15 cellular contexts compared by ENCODE assay signal in the genomic region with DNA sequence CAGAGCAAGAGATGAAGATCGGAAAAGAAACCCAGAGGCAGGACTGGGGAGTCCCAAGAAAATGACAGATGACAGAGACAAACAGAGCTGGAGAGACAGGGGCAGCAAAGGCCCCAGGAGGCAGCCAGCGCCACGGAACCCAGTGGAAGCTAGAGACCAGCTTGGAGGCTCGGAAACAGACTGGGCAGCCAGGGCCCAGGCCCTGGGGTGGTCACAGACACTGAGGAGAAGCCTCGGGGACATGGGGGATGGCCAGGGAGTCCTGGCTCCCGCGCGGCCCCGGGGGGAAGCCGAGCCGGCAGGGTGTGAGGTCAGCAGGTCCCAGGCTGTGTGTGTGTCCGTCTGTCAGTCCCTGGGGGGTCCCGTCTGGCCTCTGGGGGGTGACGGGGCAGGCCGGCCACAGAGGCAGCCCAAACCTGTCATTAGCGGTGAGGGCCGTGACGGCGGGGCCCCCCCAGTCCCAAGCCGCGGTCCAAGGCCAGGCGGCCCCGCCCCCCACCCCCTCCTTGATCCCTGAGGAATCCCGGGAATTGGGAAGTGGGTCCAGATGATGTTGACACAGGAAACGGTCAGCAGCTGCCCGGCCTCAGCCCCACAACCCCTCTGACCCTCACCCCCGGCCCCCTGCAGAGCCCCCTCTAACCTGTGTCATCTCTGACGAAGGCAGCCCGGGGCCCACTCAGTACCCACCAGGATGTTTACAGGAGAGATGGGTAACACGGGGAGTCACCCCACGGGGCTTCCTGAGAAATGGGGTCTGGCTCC. TPM values are rescaled to one million over a fixed set of nuclear protein-coding genes. Genes with fewer than 3 reads are reported as not detected.
DNase-seq lines count a peak whose midpoint lies in the region; ATAC-seq and TF ChIP-seq lines count a peak whose summit lies in the region.
"Had no signal": no experiment of that assay in that cellular context is flagged by ENCODE, and none has a peak within 500 bp of the region (broad histone marks: within the 10 kb centered on the region; RNA-seq: fewer than 3 reads in every experiment).

No MANE protein-coding gene starts in this region.

- no peaks in the 10 kb centered on the region for H3K9me2 ChIP-seq in GM23248 (ENCODE audit: insufficient read depth)
- H3K9me2 ChIP-seq in PC-9 (ENCODE audit: insufficient read depth), result no peaks in the 10 kb centered on the region

- no peaks in the 10 kb centered on the region for H3K9me3 Mint-ChIP-seq in osteocyte (ENCODE audit: unreplicated experiment)

- peak; percentile 37 for DNase-seq in GM23248
- peak in 1 of 2 experiments; percentile 39 for DNase-seq in PC-9
- DNase-seq in fibroblast of mammary gland (ENCODE audit: low read depth), result peak; percentile 44
- no peak for DNase-seq in osteocyte (ENCODE audit: extremely low spot score, unreplicated experiment)
- DNase-seq in anterior cingulate cortex (lab: John Stamatoyannopoulos, UW), result no peak
- DNase-seq in superior temporal gyrus (ENCODE audit: extremely low spot score), result no peak
- DNase-seq in retina, result no peak
- DNase-seq: NCI-H2029 treated with DMSO at 0.1 percent for 48 hours; stimulated activated CD4-positive, alpha-beta T cell treated with anti-CD3 and anti-CD28 coated beads, Interleukin-1b, Interleukin-23, amount 100 ng/mL, for 48 hours; stomach had no signal

- POLR2A ChIA-PET in PC-9 (lab: Charles Lee; ENCODE audit: unreplicated experiment), result interaction anchor here (0.6 kb wide), 1 partner anchor 12 kb away, joined by 4 read pairs; no protein-coding TSS in a partner anchor

- in situ Hi-C loops in GM23248 (cut with MboI), result no loop called here

- peaks cover 39% of the 10 kb centered on the region for H3K4me1 Mint-ChIP-seq in osteocyte (ENCODE audit: unreplicated experiment)

- no peaks in the 10 kb centered on the region for H3K27me3 Mint-ChIP-seq in osteocyte (ENCODE audit: unreplicated experiment)

- peak overlapping the region; percentile 18; the same call in 1 of the 2 replicates for H3K27ac ChIP-seq in GM23248
- H3K27ac ChIP-seq in PC-9, result no peak overlapping the region
- H3K27ac ChIP-seq in gastroesophageal sphincter, result no peak overlapping the region

- no peaks in the 10 kb centered on the region for H3K36me3 Mint-ChIP-seq in osteocyte (ENCODE audit: unreplicated experiment)
- H3K36me3 Mint-ChIP-seq: IgD-negative memory B cell had no signal

- H3K4me2 ChIP-seq in GM23248 (ENCODE audit: unreplicated experiment) (peak overlapping the region; percentile 26), PC-9 (peak overlapping the region; percentile 71)

- H3K27ac Mint-ChIP-seq in osteocyte (ENCODE audit: unreplicated experiment), result peak overlapping the region; percentile 50
- H3K27ac Mint-ChIP-seq: IgD-negative memory B cell had no signal

- intact Hi-C loops in PC-9 (cut with micrococcal nuclease; ENCODE audit: unreplicated experiment), result no loop called here

- no peak overlapping the region for H3K4me3 Mint-ChIP-seq in osteocyte (ENCODE audit: unreplicated experiment)
- H3K4me3 Mint-ChIP-seq: IgD-negative memory B cell had no signal

- peak overlapping the region; percentile 50; the same call in 1 of the 2 replicates for H3K9ac ChIP-seq in GM23248

- peaks cover 29% of the 10 kb centered on the region for H3K4me1 ChIP-seq in GM23248 (ENCODE audit: insufficient read depth)
- peaks cover 50% of the 10 kb centered on the region for H3K4me1 ChIP-seq in PC-9 (replicated peaks; ENCODE audit: insufficient read depth)
- H3K4me1 ChIP-seq in gastroesophageal sphincter, result peaks cover 0 to 31% (median 11%) of the 10 kb centered on the region in 3 donors

- WGBS in GM23248 (ENCODE audit: low coverage in 1 of 2, low lambda C conversion rate in 2 of 2, missing lambda C conversion rate in 2 of 2), 2 experiments, result 20 to 56% methylated on average over 5 to 17 of the region's 31 CpGs
- 67 to 80% methylated on average over 1 to 4 of the region's 31 CpGs for WGBS in gastroesophageal sphincter (ENCODE audit: low coverage in 1 of 2), 2 donors

- no peak for TF ChIP-seq POLR2A in gastroesophageal sphincter (IDR thresholded peaks at IDR 0.05)

- peaks cover 18% of the 10 kb centered on the region for H3F3A ChIP-seq in GM23248 (ENCODE audit: insufficient read depth)
- H3F3A ChIP-seq in PC-9 (ENCODE audit: insufficient read depth, low read depth), result peaks cover 45% of the 10 kb centered on the region; the same call in 1 of the 2 replicates

- peak overlapping the region; percentile 53 for H2AFZ ChIP-seq in GM23248
- H2AFZ ChIP-seq in PC-9, result no peak overlapping the region

- H3K27me3 ChIP-seq in GM23248 (replicated peaks; ENCODE audit: insufficient read depth) (no peaks in the 10 kb centered on the region), PC-9 (ENCODE audit: insufficient read depth, low read depth) (peaks cover 5% of the 10 kb centered on the region; the same call in 1 of the 2 replicates), gastroesophageal sphincter (peaks cover 90% of the 10 kb centered on the region)

- H3K9me3 ChIP-seq in GM23248 (ENCODE audit: low read depth), result no peaks in the 10 kb centered on the region
- H3K9me3 ChIP-seq in PC-9 (ENCODE audit: insufficient read depth, low read depth), result no peaks in the 10 kb centered on the region
- no peaks in the 10 kb centered on the region for H3K9me3 ChIP-seq in gastroesophageal sphincter
- H3K9me3 ChIP-seq: stomach had no signal

- TF ChIP-seq CTCF in PC-9 (conservative IDR thresholded peaks at IDR 0.05) (no peak), fibroblast of mammary gland (conservative IDR thresholded peaks at IDR 0.05; ENCODE audit: control insufficient read depth, insufficient read depth, low read depth, low read length) (no peak), osteocyte (IDR thresholded peaks at IDR 0.05) (no peak), gastroesophageal sphincter (IDR thresholded peaks at IDR 0.05) (no peak)

- CTCF ChIA-PET in PC-9 (lab: Charles Lee), result interaction anchor here (0.6 to 0.7 kb wide), 2 partner anchors 94 to 146 kb away, joined by 3 to 6 read pairs; no protein-coding TSS in a partner anchor

- no peak for ATAC-seq in gastroesophageal sphincter

- H3K4me3 ChIP-seq in GM23248, result no peak overlapping the region
- H3K4me3 ChIP-seq in PC-9, result peak overlapping the region; percentile 28; the same call in 1 of the 2 replicates
- no peak overlapping the region for H3K4me3 ChIP-seq in fibroblast of mammary gland (ENCODE audit: control insufficient read depth, low read depth, low read length)
- no peak overlapping the region for H3K4me3 ChIP-seq in gastroesophageal sphincter
- H3K4me3 ChIP-seq: stomach had no signal

- H3K79me2 ChIP-seq in GM23248 (ENCODE audit: insufficient read depth) (no peaks in the 10 kb centered on the region), PC-9 (ENCODE audit: low read depth) (no peaks in the 10 kb centered on the region)

- H4K20me1 ChIP-seq in GM23248 (ENCODE audit: insufficient read depth) (no peaks in the 10 kb centered on the region), PC-9 (ENCODE audit: insufficient read depth) (peaks cover 15% of the 10 kb centered on the region)

- BruUV-seq in PC-9 (replicated peaks; lab: Mats Ljungman, UMichigan), result no TSS peak

- H3K36me3 ChIP-seq in GM23248 (ENCODE audit: low read depth) (no peaks in the 10 kb centered on the region), PC-9 (ENCODE audit: low read depth) (no peaks in the 10 kb centered on the region), gastroesophageal sphincter (no peaks in the 10 kb centered on the region)
- H3K36me3 ChIP-seq: stomach had no signal

- no peak for TF ChIP-seq EP300 in gastroesophageal sphincter (IDR thresholded peaks at IDR 0.05)

RNA-seq across cellular contexts. Expression of gene TMEM190, which starts 2.5 kb away (rescaled TPM):
- not detected in 2 replicates for total RNA-seq in GM23248 (2014; rRNA removed; shearing (Covaris generic))
- 0.47 TPM in 1 of 2 replicates, not detected in the other for polyA plus RNA-seq in GM23248 (2016; fragmentation: Nextera tagmentation; extraction: Ambion mirVana)
- total RNA-seq in PC-9 (2021), result not detected in 2 replicates
- total RNA-seq in osteocyte, result not detected in 2 replicates
- not detected for total RNA-seq in gastroesophageal sphincter
- total RNA-seq: bronchial epithelial cell, esophagus mucosa, stomach had no signal
- polyA plus RNA-seq: IgD-negative memory B cell had no signal

RNA-seq across cellular contexts. Expression of gene IL11, which starts 3.9 kb away (rescaled TPM):
- total RNA-seq in GM23248 (2014; rRNA removed; shearing (Covaris generic)), result 12.8 and 28.7 TPM in 2 replicates
- 6.7 and 6.9 TPM in 2 replicates for polyA plus RNA-seq in GM23248 (2016; fragmentation: Nextera tagmentation; extraction: Ambion mirVana)
- 4.1 and 6.6 TPM in 2 replicates for total RNA-seq in PC-9 (2021)
- total RNA-seq in osteocyte, result 0.91 and 1.0 TPM in 2 replicates
- under 1 TPM in 1 of 4 donors, not detected in 3; 0.67 TPM for total RNA-seq in gastroesophageal sphincter
- polyA plus RNA-seq: IgD-negative memory B cell had no signal

RNA-seq across cellular contexts. Expression of gene TMEM238, which starts 9.9 kb away (rescaled TPM):
- total RNA-seq in GM23248 (2014; rRNA removed; shearing (Covaris generic)), result 0.97 and 1.8 TPM in 2 replicates
- polyA plus RNA-seq in GM23248 (2016; fragmentation: Nextera tagmentation; extraction: Ambion mirVana), result not detected in 2 replicates
- total RNA-seq in PC-9 (2021), result 40.4 and 94.5 TPM in 2 replicates
- 0.70 and 1.1 TPM in 2 replicates for total RNA-seq in osteocyte
- 1 to 10 TPM in 2 of 4 donors, not detected in 2; 1.6 to 6.0 TPM for total RNA-seq in gastroesophageal sphincter
- total RNA-seq: G401 had no signal

RNA-seq across cellular contexts. Expression of gene GARIN5B, which starts 11.1 kb away (rescaled TPM):
- total RNA-seq in GM23248 (2014; rRNA removed; shearing (Covaris generic)), result not detected in 2 replicates
- polyA plus RNA-seq in GM23248 (2016; fragmentation: Nextera tagmentation; extraction: Ambion mirVana), result not detected in 2 replicates
- 0.11 TPM in 1 of 2 replicates, not detected in the other for total RNA-seq in PC-9 (2021)
- total RNA-seq in osteocyte, result not detected in 2 replicates
- total RNA-seq in gastroesophageal sphincter, result not detected
- total RNA-seq: bronchial epithelial cell, esophagus mucosa, G401, stomach had no signal
- polyA plus RNA-seq: IgD-negative memory B cell, stomach had no signal

RNA-seq across cellular contexts. Expression of gene RPL28, which starts 11.6 kb away (rescaled TPM):
- total RNA-seq in GM23248 (2014; rRNA removed; shearing (Covaris generic)), result 300 and 875 TPM in 2 replicates
- polyA plus RNA-seq in GM23248 (2016; fragmentation: Nextera tagmentation; extraction: Ambion mirVana), result 530 and 536 TPM in 2 replicates
- total RNA-seq in PC-9 (2021), result 2,433 and 2,547 TPM in 2 replicates
- 1,845 and 2,000 TPM in 2 replicates for total RNA-seq in osteocyte
- total RNA-seq in gastroesophageal sphincter, result 100 to 1,000 TPM; 174 to 282 (median 271) TPM

Comparison
In these comparisons a context has a peak if more than half of its experiments do, and no peak if none do; other contexts are left out.
1. DNase-seq: peak in GM23248 (single experiment) and fibroblast of mammary gland (single experiment); none in osteocyte (single experiment), anterior cingulate cortex (0 of 58), superior temporal gyrus (single experiment) and retina (single experiment).